Comparison of ENCODE assay signal across 1 cellular context in the genomic region with DNA sequence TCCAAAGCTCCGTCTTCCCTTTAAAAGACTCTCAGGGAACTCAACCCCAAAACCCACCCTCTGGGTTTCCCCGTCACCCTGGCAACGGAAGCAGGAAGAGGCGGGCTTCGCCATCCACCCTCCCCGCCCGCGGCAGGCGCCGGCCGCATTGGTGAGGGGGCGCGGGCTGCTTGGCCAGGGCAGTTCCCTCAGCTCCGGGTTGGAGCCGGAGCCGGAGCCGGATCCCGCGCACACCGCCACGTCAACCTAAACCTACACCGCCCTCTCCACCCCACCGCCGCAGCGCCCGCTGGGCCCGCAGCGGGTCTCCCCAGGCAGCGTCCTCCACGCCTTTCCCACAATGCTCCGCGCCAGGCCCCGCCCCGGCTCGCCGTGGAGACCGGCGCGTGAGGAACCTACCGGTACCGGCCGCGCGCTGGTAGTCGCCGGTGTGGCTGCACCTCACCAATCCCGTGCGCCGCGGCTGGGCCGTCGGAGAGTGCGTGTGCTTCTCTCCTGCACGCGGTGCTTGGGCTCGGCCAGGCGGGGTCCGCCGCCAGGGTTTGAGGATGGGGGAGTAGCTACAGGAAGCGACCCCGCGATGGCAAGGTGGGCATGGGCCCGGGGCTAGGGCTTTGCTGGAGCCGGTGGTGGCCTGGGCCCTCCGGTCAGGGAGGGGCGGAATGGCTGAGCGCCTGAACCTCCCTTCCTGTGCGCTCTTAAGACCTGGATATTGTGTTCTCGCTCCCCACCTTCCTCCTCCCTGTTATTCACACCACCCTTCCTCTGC.
TF ChIP-seq lines count a peak whose summit lies in the region.

A gene with protein sequence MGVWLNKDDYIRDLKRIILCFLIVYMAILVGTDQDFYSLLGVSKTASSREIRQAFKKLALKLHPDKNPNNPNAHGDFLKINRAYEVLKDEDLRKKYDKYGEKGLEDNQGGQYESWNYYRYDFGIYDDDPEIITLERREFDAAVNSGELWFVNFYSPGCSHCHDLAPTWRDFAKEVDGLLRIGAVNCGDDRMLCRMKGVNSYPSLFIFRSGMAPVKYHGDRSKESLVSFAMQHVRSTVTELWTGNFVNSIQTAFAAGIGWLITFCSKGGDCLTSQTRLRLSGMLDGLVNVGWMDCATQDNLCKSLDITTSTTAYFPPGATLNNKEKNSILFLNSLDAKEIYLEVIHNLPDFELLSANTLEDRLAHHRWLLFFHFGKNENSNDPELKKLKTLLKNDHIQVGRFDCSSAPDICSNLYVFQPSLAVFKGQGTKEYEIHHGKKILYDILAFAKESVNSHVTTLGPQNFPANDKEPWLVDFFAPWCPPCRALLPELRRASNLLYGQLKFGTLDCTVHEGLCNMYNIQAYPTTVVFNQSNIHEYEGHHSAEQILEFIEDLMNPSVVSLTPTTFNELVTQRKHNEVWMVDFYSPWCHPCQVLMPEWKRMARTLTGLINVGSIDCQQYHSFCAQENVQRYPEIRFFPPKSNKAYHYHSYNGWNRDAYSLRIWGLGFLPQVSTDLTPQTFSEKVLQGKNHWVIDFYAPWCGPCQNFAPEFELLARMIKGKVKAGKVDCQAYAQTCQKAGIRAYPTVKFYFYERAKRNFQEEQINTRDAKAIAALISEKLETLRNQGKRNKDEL (plus strand): TSS at position 362 of the 769 bp plus-strand sequence. CDS start 1,830 bp downstream, outside the sequence.

TF ChIP-seq in HepG2, 621 proteins besides CTCF, POLR2A, EP300 and RAD21 (continued from another document and continues in another):
- TF ChIP-seq, protein P1, sequence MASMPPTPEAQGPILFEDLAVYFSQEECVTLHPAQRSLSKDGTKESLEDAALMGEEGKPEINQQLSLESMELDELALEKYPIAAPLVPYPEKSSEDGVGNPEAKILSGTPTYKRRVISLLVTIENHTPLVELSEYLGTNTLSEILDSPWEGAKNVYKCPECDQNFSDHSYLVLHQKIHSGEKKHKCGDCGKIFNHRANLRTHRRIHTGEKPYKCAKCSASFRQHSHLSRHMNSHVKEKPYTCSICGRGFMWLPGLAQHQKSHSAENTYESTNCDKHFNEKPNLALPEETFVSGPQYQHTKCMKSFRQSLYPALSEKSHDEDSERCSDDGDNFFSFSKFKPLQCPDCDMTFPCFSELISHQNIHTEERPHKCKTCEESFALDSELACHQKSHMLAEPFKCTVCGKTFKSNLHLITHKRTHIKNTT (CRISPR knock-in tag; IDR thresholded peaks at IDR 0.05), result 0 out of 2 replicates have a peak, but pooled peaks have one; percentile 79
- TF ChIP-seq ZNF34 (CRISPR knock-in tag; IDR thresholded peaks at IDR 0.05; ENCODE audit: borderline replicate concordance) (0 out of 2 replicates have a peak, but pooled peaks have one; percentile 55), KLF11 (CRISPR knock-in tag; IDR thresholded peaks at IDR 0.05) (peak; percentile 44; the same call in 1 of the 2 replicates), HNRNPLL (IDR thresholded peaks at IDR 0.05; ENCODE audit: low read depth, low read length, poor library complexity, severe bottlenecking) (peak; percentile 98), PITX1 (CRISPR knock-in tag; IDR thresholded peaks at IDR 0.05) (peak; percentile 54; the same call in 1 of the 2 replicates), TAF15 (IDR thresholded peaks at IDR 0.05; ENCODE audit: low read depth, low read length, poor library complexity, severe bottlenecking) (no peak), ZNF749 (CRISPR knock-in tag; IDR thresholded peaks at IDR 0.05; ENCODE audit: borderline replicate concordance) (peak; percentile 65; the same call in 1 of the 2 replicates), TAF1 (CRISPR knock-in tag; IDR thresholded peaks at IDR 0.05) (peak; percentile 92), EHMT2 (IDR thresholded peaks at IDR 0.05; ENCODE audit: borderline replicate concordance, low read depth, low read length) (no peak), ZNF180 (CRISPR knock-in tag; IDR thresholded peaks at IDR 0.05; ENCODE audit: borderline replicate concordance, low read depth) (peak; percentile 92; the same call in 1 of the 2 replicates), SMAD3 (CRISPR knock-in tag; IDR thresholded peaks at IDR 0.05) (no peak; the same call in 1 of the 2 replicates), ZNF253 (CRISPR knock-in tag; IDR thresholded peaks at IDR 0.05; ENCODE audit: borderline replicate concordance) (peak; percentile 73; the same call in 1 of the 2 replicates), ADNP (CRISPR knock-in tag; IDR thresholded peaks at IDR 0.05) (no peak), POLR2AphosphoS2 (IDR thresholded peaks at IDR 0.05; ENCODE audit: low read depth, low read length) (no peak), NFRKB (IDR thresholded peaks at IDR 0.05) (no peak), NCOR1 (IDR thresholded peaks at IDR 0.05; ENCODE audit: borderline replicate concordance, low read length) (no peak; the same call in 1 of the 2 replicates), STAT5B (CRISPR knock-in tag; IDR thresholded peaks at IDR 0.05) (0 out of 2 replicates have a peak, but pooled peaks have one; percentile 44), ATF1 (CRISPR knock-in tag; IDR thresholded peaks at IDR 0.05) (no peak), HHEX (CRISPR knock-in tag; IDR thresholded peaks at IDR 0.05) (no peak), HNRNPUL1 (IDR thresholded peaks at IDR 0.05; ENCODE audit: low read depth, low read length) (0 out of 2 replicates have a peak, but pooled peaks have one; percentile 45), SKI (IDR thresholded peaks at IDR 0.05; ENCODE audit: partially characterized antibody) (peak; percentile 53), AKAP8 (CRISPR knock-in tag; IDR thresholded peaks at IDR 0.05) (0 out of 2 replicates have a peak, but pooled peaks have one; percentile 18), AHR (CRISPR knock-in tag; IDR thresholded peaks at IDR 0.05) (peak; percentile 95; the same call in 1 of the 2 replicates), NFKB2 (CRISPR knock-in tag; IDR thresholded peaks at IDR 0.05; ENCODE audit: borderline replicate concordance) (peak; percentile 95), KDM2A (CRISPR knock-in tag; IDR thresholded peaks at IDR 0.05; ENCODE audit: borderline replicate concordance, low read depth) (peak; percentile 95), SNRNP70 (IDR thresholded peaks at IDR 0.05; ENCODE audit: low read depth, low read length) (no peak), JUND (CRISPR knock-in tag; IDR thresholded peaks at IDR 0.05) (no peak), BRD4 (CRISPR knock-in tag; IDR thresholded peaks at IDR 0.05) (peak; percentile 98), PRPF4 (IDR thresholded peaks at IDR 0.05; ENCODE audit: low read depth, low read length, poor library complexity, severe bottlenecking) (no peak), HMG20A (CRISPR knock-in tag; IDR thresholded peaks at IDR 0.05; ENCODE audit: borderline replicate concordance) (no peak; the same call in 1 of the 2 replicates), ZNF616 (CRISPR knock-in tag; IDR thresholded peaks at IDR 0.05; ENCODE audit: low read depth) (0 out of 2 replicates have a peak, but pooled peaks have one; percentile 27), MAFF (IDR thresholded peaks at IDR 0.05; ENCODE audit: low read depth, low read length) (no peak), ZNF724P (CRISPR knock-in tag; IDR thresholded peaks at IDR 0.05; ENCODE audit: borderline replicate concordance) (peak; percentile 72; the same call in 1 of the 2 replicates), ZNF615 (CRISPR knock-in tag; IDR thresholded peaks at IDR 0.05; ENCODE audit: borderline replicate concordance) (no peak), IRF2 (CRISPR knock-in tag; IDR thresholded peaks at IDR 0.05) (peak; percentile 64)
- TF ChIP-seq, protein P2, sequence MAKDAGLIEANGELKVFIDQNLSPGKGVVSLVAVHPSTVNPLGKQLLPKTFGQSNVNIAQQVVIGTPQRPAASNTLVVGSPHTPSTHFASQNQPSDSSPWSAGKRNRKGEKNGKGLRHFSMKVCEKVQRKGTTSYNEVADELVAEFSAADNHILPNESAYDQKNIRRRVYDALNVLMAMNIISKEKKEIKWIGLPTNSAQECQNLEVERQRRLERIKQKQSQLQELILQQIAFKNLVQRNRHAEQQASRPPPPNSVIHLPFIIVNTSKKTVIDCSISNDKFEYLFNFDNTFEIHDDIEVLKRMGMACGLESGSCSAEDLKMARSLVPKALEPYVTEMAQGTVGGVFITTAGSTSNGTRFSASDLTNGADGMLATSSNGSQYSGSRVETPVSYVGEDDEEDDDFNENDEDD (CRISPR knock-in tag; IDR thresholded peaks at IDR 0.05; ENCODE audit: borderline replicate concordance), result peak; percentile 77; the same call in 1 of the 2 replicates
- TF ChIP-seq, protein P3, sequence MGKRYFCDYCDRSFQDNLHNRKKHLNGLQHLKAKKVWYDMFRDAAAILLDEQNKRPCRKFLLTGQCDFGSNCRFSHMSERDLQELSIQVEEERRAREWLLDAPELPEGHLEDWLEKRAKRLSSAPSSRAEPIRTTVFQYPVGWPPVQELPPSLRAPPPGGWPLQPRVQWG (CRISPR knock-in tag; IDR thresholded peaks at IDR 0.05; ENCODE audit: borderline replicate concordance, low read depth), result no peak
- TF ChIP-seq, protein P4, sequence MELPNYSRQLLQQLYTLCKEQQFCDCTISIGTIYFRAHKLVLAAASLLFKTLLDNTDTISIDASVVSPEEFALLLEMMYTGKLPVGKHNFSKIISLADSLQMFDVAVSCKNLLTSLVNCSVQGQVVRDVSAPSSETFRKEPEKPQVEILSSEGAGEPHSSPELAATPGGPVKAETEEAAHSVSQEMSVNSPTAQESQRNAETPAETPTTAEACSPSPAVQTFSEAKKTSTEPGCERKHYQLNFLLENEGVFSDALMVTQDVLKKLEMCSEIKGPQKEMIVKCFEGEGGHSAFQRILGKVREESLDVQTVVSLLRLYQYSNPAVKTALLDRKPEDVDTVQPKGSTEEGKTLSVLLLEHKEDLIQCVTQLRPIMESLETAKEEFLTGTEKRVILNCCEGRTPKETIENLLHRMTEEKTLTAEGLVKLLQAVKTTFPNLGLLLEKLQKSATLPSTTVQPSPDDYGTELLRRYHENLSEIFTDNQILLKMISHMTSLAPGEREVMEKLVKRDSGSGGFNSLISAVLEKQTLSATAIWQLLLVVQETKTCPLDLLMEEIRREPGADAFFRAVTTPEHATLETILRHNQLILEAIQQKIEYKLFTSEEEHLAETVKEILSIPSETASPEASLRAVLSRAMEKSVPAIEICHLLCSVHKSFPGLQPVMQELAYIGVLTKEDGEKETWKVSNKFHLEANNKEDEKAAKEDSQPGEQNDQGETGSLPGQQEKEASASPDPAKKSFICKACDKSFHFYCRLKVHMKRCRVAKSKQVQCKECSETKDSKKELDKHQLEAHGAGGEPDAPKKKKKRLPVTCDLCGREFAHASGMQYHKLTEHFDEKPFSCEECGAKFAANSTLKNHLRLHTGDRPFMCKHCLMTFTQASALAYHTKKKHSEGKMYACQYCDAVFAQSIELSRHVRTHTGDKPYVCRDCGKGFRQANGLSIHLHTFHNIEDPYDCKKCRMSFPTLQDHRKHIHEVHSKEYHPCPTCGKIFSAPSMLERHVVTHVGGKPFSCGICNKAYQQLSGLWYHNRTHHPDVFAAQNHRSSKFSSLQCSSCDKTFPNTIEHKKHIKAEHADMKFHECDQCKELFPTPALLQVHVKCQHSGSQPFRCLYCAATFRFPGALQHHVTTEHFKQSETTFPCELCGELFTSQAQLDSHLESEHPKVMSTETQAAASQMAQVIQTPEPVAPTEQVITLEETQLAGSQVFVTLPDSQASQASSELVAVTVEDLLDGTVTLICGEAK (IDR thresholded peaks at IDR 0.05), result no peak
- TF ChIP-seq, protein P4 (CRISPR knock-in tag; IDR thresholded peaks at IDR 0.05), result peak; percentile 91
- TF ChIP-seq, protein P5, sequence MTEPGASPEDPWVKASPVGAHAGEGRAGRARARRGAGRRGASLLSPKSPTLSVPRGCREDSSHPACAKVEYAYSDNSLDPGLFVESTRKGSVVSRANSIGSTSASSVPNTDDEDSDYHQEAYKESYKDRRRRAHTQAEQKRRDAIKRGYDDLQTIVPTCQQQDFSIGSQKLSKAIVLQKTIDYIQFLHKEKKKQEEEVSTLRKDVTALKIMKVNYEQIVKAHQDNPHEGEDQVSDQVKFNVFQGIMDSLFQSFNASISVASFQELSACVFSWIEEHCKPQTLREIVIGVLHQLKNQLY (CRISPR knock-in tag; IDR thresholded peaks at IDR 0.05), result no peak
- TF ChIP-seq, protein P6, sequence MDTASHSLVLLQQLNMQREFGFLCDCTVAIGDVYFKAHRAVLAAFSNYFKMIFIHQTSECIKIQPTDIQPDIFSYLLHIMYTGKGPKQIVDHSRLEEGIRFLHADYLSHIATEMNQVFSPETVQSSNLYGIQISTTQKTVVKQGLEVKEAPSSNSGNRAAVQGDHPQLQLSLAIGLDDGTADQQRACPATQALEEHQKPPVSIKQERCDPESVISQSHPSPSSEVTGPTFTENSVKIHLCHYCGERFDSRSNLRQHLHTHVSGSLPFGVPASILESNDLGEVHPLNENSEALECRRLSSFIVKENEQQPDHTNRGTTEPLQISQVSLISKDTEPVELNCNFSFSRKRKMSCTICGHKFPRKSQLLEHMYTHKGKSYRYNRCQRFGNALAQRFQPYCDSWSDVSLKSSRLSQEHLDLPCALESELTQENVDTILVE (CRISPR knock-in tag; IDR thresholded peaks at IDR 0.05), result peak; percentile 99
- TF ChIP-seq, protein P7, sequence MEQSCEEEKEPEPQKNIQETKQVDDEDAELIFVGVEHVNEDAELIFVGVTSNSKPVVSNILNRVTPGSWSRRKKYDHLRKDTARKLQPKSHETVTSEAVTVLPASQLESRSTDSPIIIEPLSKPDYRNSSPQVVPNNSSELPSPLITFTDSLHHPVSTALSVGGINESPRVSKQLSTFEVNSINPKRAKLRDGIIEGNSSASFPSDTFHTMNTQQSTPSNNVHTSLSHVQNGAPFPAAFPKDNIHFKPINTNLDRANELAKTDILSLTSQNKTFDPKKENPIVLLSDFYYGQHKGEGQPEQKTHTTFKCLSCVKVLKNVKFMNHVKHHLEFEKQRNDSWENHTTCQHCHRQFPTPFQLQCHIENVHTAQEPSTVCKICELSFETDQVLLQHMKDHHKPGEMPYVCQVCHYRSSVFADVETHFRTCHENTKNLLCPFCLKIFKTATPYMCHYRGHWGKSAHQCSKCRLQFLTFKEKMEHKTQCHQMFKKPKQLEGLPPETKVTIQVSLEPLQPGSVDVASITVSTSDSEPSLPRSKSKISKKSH (CRISPR knock-in tag; IDR thresholded peaks at IDR 0.05; ENCODE audit: borderline replicate concordance), result peak; percentile 98
